Comparison of ENCODE assay signal across 24 cellular contexts in the genomic region with DNA sequence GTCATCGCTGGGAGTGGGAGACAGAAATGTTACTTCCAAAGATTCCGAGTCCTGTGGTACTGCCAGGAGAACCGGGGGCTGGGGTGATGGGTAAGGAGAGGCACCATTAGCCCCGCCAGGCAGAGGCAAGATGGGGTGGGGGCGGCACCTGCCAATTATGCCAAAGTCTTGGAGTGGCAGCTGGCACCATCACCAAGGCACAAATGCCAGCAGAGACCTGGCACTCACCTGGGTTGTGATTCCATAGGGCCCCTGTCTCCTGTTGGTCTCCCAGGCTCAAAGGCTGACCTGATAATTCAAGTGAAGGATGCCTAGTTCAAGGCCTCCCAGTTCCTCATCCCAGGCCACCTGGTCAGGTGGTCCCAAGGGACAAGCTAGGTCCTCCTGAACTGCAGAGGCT. TPM values are rescaled to one million over a fixed set of nuclear protein-coding genes. Genes with fewer than 3 reads are reported as not detected.
"Had no signal": no experiment of that assay in that cellular context is flagged by ENCODE, and none has a peak within 500 bp of the region (broad histone marks: within the 10 kb centered on the region; RNA-seq: fewer than 3 reads in every experiment).

No MANE protein-coding gene starts in this region.

- H3K27ac ChIP-seq: epithelial cell of prostate, foreskin keratinocyte, hepatocyte, left ventricle myocardium inferior, neural progenitor cell, ovary, right atrium auricular region, sigmoid colon, skin epidermis, suprapubic skin, tibial nerve, upper lobe of right lung, vagina had no signal

- DNase-seq: effector memory CD8-positive, alpha-beta T cell; head of caudate nucleus; kidney; left cardiac atrium; left ventricle myocardium inferior; mesenchymal stem cell; midbrain; nucleus accumbens; sigmoid colon; stimulated activated CD4-positive, alpha-beta T cell treated with anti-CD3 and anti-CD28 coated beads, Interleukin-2, amount 100 ng/mL, for 48 hours; stimulated activated naive CD4-positive, alpha-beta T cell treated with Interleukin-2 at 50 U/mL for 16 hours; upper lobe of right lung had no signal

- H3K9me3 ChIP-seq: left ventricle myocardium inferior, ovary, right atrium auricular region, sigmoid colon, suprapubic skin, tibial nerve, upper lobe of right lung, vagina had no signal

- H3K4me3 ChIP-seq: hepatocyte, left ventricle myocardium inferior, lung, neural progenitor cell, ovary, right atrium auricular region, sigmoid colon, skin epidermis, suprapubic skin, tibial nerve, upper lobe of right lung, vagina had no signal

- H3K27me3 ChIP-seq: foreskin keratinocyte, hepatocyte, neural progenitor cell, ovary, right atrium auricular region, sigmoid colon, suprapubic skin, tibial nerve, upper lobe of right lung, vagina had no signal

- H3K4me2 ChIP-seq: hepatocyte, neural progenitor cell had no signal

- H2AFZ ChIP-seq: hepatocyte, neural progenitor cell had no signal

- H3K9ac ChIP-seq: neural progenitor cell had no signal

- H3K4me1 ChIP-seq: foreskin keratinocyte, neural progenitor cell, suprapubic skin, upper lobe of right lung had no signal

- H3K79me2 ChIP-seq: hepatocyte had no signal

- ATAC-seq: effector memory CD8-positive, alpha-beta T cell; left cardiac atrium; natural killer cell treated with Interleukin-12 subunit alpha and Interleukin-12 subunit beta and Interleukin-15 and Interleukin-18, amount 100 ng/mL, for 72 hours; upper lobe of right lung had no signal

- H3K36me3 ChIP-seq: left ventricle myocardium inferior, neural progenitor cell, ovary, right atrium auricular region, suprapubic skin, upper lobe of right lung, vagina had no signal

- FAIRE-seq: kidney had no signal

RNA-seq across cellular contexts. Expression of a gene that starts 7.6 kb away (rescaled TPM):
- total RNA-seq: natural killer cell treated with Interleukin-12 subunit alpha and Interleukin-12 subunit beta and Interleukin-15 and Interleukin-18, amount 100 ng/mL, for 72 hours had no signal
